13 cellular contexts compared by ENCODE assay signal in the genomic region with DNA sequence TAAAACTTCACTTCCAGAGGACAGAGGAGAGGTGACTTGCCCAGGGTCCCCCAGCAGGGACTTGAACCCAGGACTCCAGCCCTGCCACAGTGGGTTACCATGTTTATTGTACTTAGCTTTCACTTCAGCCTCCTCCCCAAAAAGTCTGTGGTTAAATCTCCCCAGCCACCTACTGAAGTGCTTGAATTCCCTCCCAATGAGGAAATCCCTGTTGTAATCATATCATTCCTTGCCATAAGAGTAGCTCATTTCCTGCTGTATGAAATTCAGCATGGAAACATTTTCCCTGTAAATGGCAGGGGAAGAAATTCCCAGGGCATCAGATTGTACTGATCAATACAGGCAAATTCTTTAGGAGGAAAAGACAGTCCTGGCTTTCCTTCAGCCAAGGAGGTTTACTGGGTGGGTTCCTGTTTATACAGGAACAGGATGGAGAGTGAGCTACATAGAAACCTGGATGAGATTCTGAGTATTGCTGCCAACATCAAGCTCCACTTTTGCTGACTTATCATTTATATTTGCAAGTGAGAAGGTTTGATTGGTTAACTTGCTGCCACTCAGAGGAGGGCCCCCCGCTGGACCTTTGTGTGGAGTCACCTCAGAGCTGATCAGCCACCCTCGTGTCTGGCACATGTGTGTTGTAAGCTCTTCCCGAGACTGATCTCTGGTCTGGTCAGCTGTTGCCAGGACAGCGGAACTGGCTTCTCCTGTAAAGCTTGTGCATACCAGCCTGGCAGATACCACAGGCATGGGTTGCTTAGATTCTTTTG. TPM values are rescaled to one million over a fixed set of nuclear protein-coding genes. Genes with fewer than 3 reads are reported as not detected.
DNase-seq lines count a peak whose midpoint lies in the region; ATAC-seq and TF ChIP-seq lines count a peak whose summit lies in the region.
"Had no signal": no experiment of that assay in that cellular context is flagged by ENCODE, and none has a peak within 500 bp of the region (broad histone marks: within the 10 kb centered on the region; RNA-seq: fewer than 3 reads in every experiment).

No MANE protein-coding gene starts in this region.

- BruUV-seq in HCT116 (replicated peaks; lab: Mats Ljungman, UMichigan) = no TSS peak

- H3K9ac ChIP-seq in HCT116 (ENCODE audit: low read length) = no peak overlapping the region
- peak overlapping the region; percentile 25 for H3K9ac ChIP-seq in adipocyte (ENCODE audit: low read length)

- DNase-seq in HCT116 (ENCODE audit: low read depth, low spot score) (no peak), adipocyte (ENCODE audit: low read depth) (no peak), glomerular visceral epithelial cell (ENCODE audit: extremely low spot score) (peak; percentile 18), prostate gland (ENCODE audit: low spot score) (peak; percentile 87), iPS-NIHi11 (ENCODE audit: low spot score) (no peak)
- DNase-seq: H7; NCI-H2171; stimulated activated CD4-positive, alpha-beta T cell treated with anti-CD3 and anti-CD28 coated beads, Interleukin-4, amount 100 ng/mL, for 1 hour; stimulated activated naive CD4-positive, alpha-beta T cell treated with Interleukin-2 at 50 U/mL for 16 hours had no signal

- intact Hi-C loops in HCT116 (cut with micrococcal nuclease) = no loop called here
- intact Hi-C loops in prostate gland (cut with DNase I) = no loop called here

- no peaks in the 10 kb centered on the region for H3K36me3 ChIP-seq in HCT116 (ENCODE audit: control insufficient read depth in 1 of 2, insufficient read depth in 2 of 2, low read length in 2 of 2)
- no peaks in the 10 kb centered on the region for H3K36me3 ChIP-seq in adipocyte (ENCODE audit: control insufficient read depth, insufficient read depth, low read length, severe bottlenecking)
- H3K36me3 ChIP-seq in prostate gland = no peaks in the 10 kb centered on the region
- H3K36me3 ChIP-seq: ascending aorta had no signal

- RAD21 ChIA-PET in HCT116 (lab: Charles Lee; ENCODE audit: low non-redundant PET in 1 of 2, low total read pairs in 2 of 2, uncharacterized antibody in 2 of 2, unreplicated experiment in 2 of 2) = no interaction called here

- no peak overlapping the region for H3K4me2 ChIP-seq in HCT116 (ENCODE audit: low read length)

- no peak overlapping the region for H2AFZ ChIP-seq in HCT116 (ENCODE audit: low read depth, low read length, poor library complexity, severe bottlenecking)

- H3K9me2 ChIP-seq in HCT116 (ENCODE audit: insufficient read depth) = no peaks in the 10 kb centered on the region

- no peaks in the 10 kb centered on the region for H3K79me2 ChIP-seq in HCT116 (ENCODE audit: insufficient read depth, low read length)

- ATAC-seq in HCT116 (peak; percentile 36; the same call in 1 of the 2 replicates), GM19035 (IDR thresholded peaks at IDR 0.05; ENCODE audit: unreplicated experiment) (no peak), GM18873 (IDR thresholded peaks at IDR 0.05; ENCODE audit: low FRiP score, unreplicated experiment) (no peak), GM19455 (IDR thresholded peaks at IDR 0.05; ENCODE audit: unreplicated experiment) (no peak)

- TF ChIP-seq POLR2A in HCT116 (IDR thresholded peaks at IDR 0.05; ENCODE audit: borderline replicate concordance, extremely low read depth, insufficient read depth, insufficient read length) = no peak
- TF ChIP-seq POLR2A in prostate gland (IDR thresholded peaks at IDR 0.05) = no peak

- CTCF ChIA-PET in HCT116 (lab: Charles Lee) = no interaction called here

- POLR2A ChIA-PET in HCT116 (lab: Charles Lee) = no interaction called here

- H3K27ac ChIP-seq in HCT116 (ENCODE audit: low read depth, low read length) (no peak overlapping the region), prostate gland (peak overlapping the region; percentile 63 to 67)
- H3K27ac ChIP-seq: ascending aorta had no signal

- no peak for TF ChIP-seq RAD21 in HCT116 (IDR thresholded peaks at IDR 0.05; ENCODE audit: low read depth)

- no peaks in the 10 kb centered on the region for H3K4me1 ChIP-seq in HCT116 (ENCODE audit: control insufficient read depth in 1 of 2, insufficient read depth in 2 of 2, low read length in 2 of 2)
- peaks cover 22% of the 10 kb centered on the region for H3K4me1 ChIP-seq in adipocyte (ENCODE audit: control insufficient read depth, insufficient read depth, low read length)
- H3K4me1 ChIP-seq in prostate gland (replicated peaks) = peaks cover 9% of the 10 kb centered on the region
- H3K4me1 ChIP-seq: ascending aorta had no signal

- no peak overlapping the region for H3K4me3 ChIP-seq in HCT116 (replicated peaks in 1 of 2; ENCODE audit: low read depth in 1 of 2, low read length in 2 of 2)
- H3K4me3 ChIP-seq in adipocyte (ENCODE audit: low read length) = peak overlapping the region; percentile 19
- no peak overlapping the region for H3K4me3 ChIP-seq in prostate gland
- H3K4me3 ChIP-seq: ascending aorta had no signal

- peaks cover 24% of the 10 kb centered on the region for H3K27me3 ChIP-seq in HCT116 (ENCODE audit: insufficient read depth, low read length)
- peaks cover 29% of the 10 kb centered on the region for H3K27me3 ChIP-seq in adipocyte (replicated peaks; ENCODE audit: control insufficient read depth, insufficient read depth, low read length)
- H3K27me3 ChIP-seq in prostate gland (replicated peaks; ENCODE audit: insufficient read depth) = no peaks in the 10 kb centered on the region
- H3K27me3 ChIP-seq: ascending aorta had no signal

- H3K9me3 ChIP-seq in HCT116 (ENCODE audit: control insufficient read depth in 1 of 2, insufficient read depth in 1 of 2, low read depth in 1 of 2, low read length in 2 of 2) (no peaks in the 10 kb centered on the region), adipocyte (ENCODE audit: control insufficient read depth, low read length) (no peaks in the 10 kb centered on the region), prostate gland (no peaks in the 10 kb centered on the region)
- H3K9me3 ChIP-seq: ascending aorta had no signal

- TF ChIP-seq CTCF in HCT116 (IDR thresholded peaks at IDR 0.05 in 2 of 3, conservative IDR thresholded peaks at IDR 0.05 in 1 of 3; ENCODE audit: borderline replicate concordance in 1 of 3, insufficient read depth in 1 of 3, low read depth in 2 of 3, low read length in 2 of 3) = no peak
- TF ChIP-seq CTCF in prostate gland (IDR thresholded peaks at IDR 0.05) = no peak

- WGBS in prostate gland = 19% methylated on average over 4 of the region's 4 CpGs

- no peaks in the 10 kb centered on the region for H4K20me1 ChIP-seq in HCT116 (ENCODE audit: insufficient read depth)

TF ChIP-seq in HCT116, 20 proteins besides CTCF, POLR2A, EP300 and RAD21:
- TF ChIP-seq, protein P1, sequence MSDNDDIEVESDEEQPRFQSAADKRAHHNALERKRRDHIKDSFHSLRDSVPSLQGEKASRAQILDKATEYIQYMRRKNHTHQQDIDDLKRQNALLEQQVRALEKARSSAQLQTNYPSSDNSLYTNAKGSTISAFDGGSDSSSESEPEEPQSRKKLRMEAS (IDR thresholded peaks at IDR 0.05) = no peak

RNA-seq across cellular contexts. Expression of gene PDZD8, which starts 16.4 kb away (rescaled TPM):
- total RNA-seq in HCT116 (2021; ENCODE audit: unreplicated experiment) (61.7 TPM), prostate gland (10 to 100 TPM; 22.7 to 38.7 TPM)
- 17.5 and 20.6 TPM in 2 replicates for polyA plus RNA-seq in HCT116 (2012)

Comparison
In these comparisons a context has a peak if more than half of its experiments do, and no peak if none do; other contexts are left out.
1. DNase-seq: peak in glomerular visceral epithelial cell (single experiment) and prostate gland (single experiment); none in HCT116 (single experiment), adipocyte (single experiment) and iPS-NIHi11 (single experiment).